11 cellular contexts compared by ENCODE assay signal in genomic region chr6:17621003-17621402, GRCh38. TPM values are rescaled to one million over a fixed set of nuclear protein-coding genes. Genes with fewer than 3 reads are reported as not detected.
DNase-seq lines count a peak whose midpoint lies in the region; ATAC-seq and TF ChIP-seq lines count a peak whose summit lies in the region.
"Had no signal": no experiment of that assay in that cellular context is flagged by ENCODE, and none has a peak within 500 bp of the region (broad histone marks: within the 10 kb centered on the region; RNA-seq: fewer than 3 reads in every experiment).

No MANE protein-coding gene starts in this region.

- ATAC-seq in GM18519 (IDR thresholded peaks at IDR 0.05; ENCODE audit: low FRiP score, unreplicated experiment) (peak; percentile 57), GM21360 (IDR thresholded peaks at IDR 0.05; ENCODE audit: unreplicated experiment) (peak; percentile 73), HG03060 (IDR thresholded peaks at IDR 0.05; ENCODE audit: low read depth, unreplicated experiment) (peak; percentile 65)
- no peak for ATAC-seq in activated T-helper 17 cell treated with anti-CD3 and anti-CD28 coated beads, Interleukin-2, amount 50 U/mL, for 72 hours (replicated peaks)
- ATAC-seq: body of pancreas had no signal

- intact Hi-C loops in left ventricle myocardium inferior (cut with micrococcal nuclease), result no loop called here

- peaks cover 100% of the 10 kb centered on the region for H3K36me3 Mint-ChIP-seq in activated T-helper 17 cell treated with anti-CD3 and anti-CD28 coated beads, Interleukin-2, amount 50 U/mL, for 72 hours (ENCODE audit: low read depth)

- H3K36me3 ChIP-seq in H7 (replicated peaks; ENCODE audit: control insufficient read depth, insufficient read depth, low read length) (peaks cover 20% of the 10 kb centered on the region), left ventricle myocardium inferior (peaks cover 56% of the 10 kb centered on the region), suprapubic skin (peaks cover 60% of the 10 kb centered on the region)

- H3K4me3 ChIP-seq in H7 (ENCODE audit: insufficient read depth, low read depth, low read length), result no peak overlapping the region
- H3K4me3 ChIP-seq in left ventricle myocardium inferior, result no peak overlapping the region
- no peak overlapping the region for H3K4me3 ChIP-seq in suprapubic skin
- H3K4me3 ChIP-seq: body of pancreas had no signal

- peak overlapping the region; percentile 29 for H3K27ac Mint-ChIP-seq in activated T-helper 17 cell treated with anti-CD3 and anti-CD28 coated beads, Interleukin-2, amount 50 U/mL, for 72 hours

- H3K27me3 Mint-ChIP-seq in activated T-helper 17 cell treated with anti-CD3 and anti-CD28 coated beads, Interleukin-2, amount 50 U/mL, for 72 hours, result no peaks in the 10 kb centered on the region

- TF ChIP-seq CTCF in left ventricle myocardium inferior (IDR thresholded peaks at IDR 0.05; ENCODE audit: borderline replicate concordance), result no peak
- no peak for TF ChIP-seq CTCF in suprapubic skin (IDR thresholded peaks at IDR 0.05)

- H3K4me1 Mint-ChIP-seq in activated T-helper 17 cell treated with anti-CD3 and anti-CD28 coated beads, Interleukin-2, amount 50 U/mL, for 72 hours, result peaks cover 20% of the 10 kb centered on the region

- H3K4me3 Mint-ChIP-seq in activated T-helper 17 cell treated with anti-CD3 and anti-CD28 coated beads, Interleukin-2, amount 50 U/mL, for 72 hours, result no peak overlapping the region

- H3K27ac ChIP-seq in left ventricle myocardium inferior (replicated peaks) (no peak overlapping the region), suprapubic skin (no peak overlapping the region)
- H3K27ac ChIP-seq: body of pancreas had no signal

- TF ChIP-seq EP300 in suprapubic skin (IDR thresholded peaks at IDR 0.05), result no peak

- no peaks in the 10 kb centered on the region for H3K9me3 ChIP-seq in left ventricle myocardium inferior (replicated peaks)
- H3K9me3 ChIP-seq in suprapubic skin, result no peaks in the 10 kb centered on the region
- H3K9me3 ChIP-seq: body of pancreas had no signal

- H3K4me1 ChIP-seq in left ventricle myocardium inferior (peaks cover 38% of the 10 kb centered on the region), suprapubic skin (no peaks in the 10 kb centered on the region)
- H3K4me1 ChIP-seq: body of pancreas had no signal

- H3K27me3 ChIP-seq in H7 (ENCODE audit: control insufficient read depth, insufficient read depth, low read length) (no peaks in the 10 kb centered on the region), left ventricle myocardium inferior (ENCODE audit: low read depth) (no peaks in the 10 kb centered on the region), suprapubic skin (no peaks in the 10 kb centered on the region)
- H3K27me3 ChIP-seq: body of pancreas had no signal

- H3K9me3 Mint-ChIP-seq in activated T-helper 17 cell treated with anti-CD3 and anti-CD28 coated beads, Interleukin-2, amount 50 U/mL, for 72 hours, result no peaks in the 10 kb centered on the region

- 74% methylated on average over 2 of the region's 2 CpGs for WGBS in suprapubic skin

- DNase-seq in H7, result no peak
- DNase-seq in left ventricle myocardium inferior, result no peak
- no peak for DNase-seq in DMS114 treated with DMSO at 0.1 percent for 48 hours (lab: John Stamatoyannopoulos, UW; ENCODE audit: unreplicated experiment)
- DNase-seq in suprapubic skin (ENCODE audit: low spot score in 2 of 2), result no peak
- DNase-seq: activated CD4-positive, alpha-beta T cell treated with anti-CD3 and anti-CD28 coated beads for 4 hours; body of pancreas; posterior cingulate gyrus had no signal

- no peak for TF ChIP-seq POLR2A in suprapubic skin (IDR thresholded peaks at IDR 0.05)

RNA-seq across cellular contexts. Expression of gene FAM8A1, which starts 20.9 kb away (rescaled TPM):
- 1 to 10 TPM; 3.2 to 6.1 TPM for total RNA-seq in activated T-helper 17 cell treated with anti-CD3 and anti-CD28 coated beads, Interleukin-2, amount 50 U/mL, for 72 hours
- total RNA-seq in H7 (2014; rRNA removed; shearing (Covaris generic)), result 10.2 and 12.0 TPM in 2 replicates
- total RNA-seq in left ventricle myocardium inferior, result 17.2 TPM
- total RNA-seq in suprapubic skin, result 10 to 100 TPM; 22.3 to 38.8 (median 28.7) TPM
